Comparison of ENCODE assay signal across 5 cellular contexts in genomic region chr6:120511712-120512111, GRCh38.
"Had no signal": no experiment of that assay in that cellular context is flagged by ENCODE, and none has a peak within 500 bp of the region (broad histone marks: within the 10 kb centered on the region; RNA-seq: fewer than 3 reads in every experiment).

No MANE protein-coding gene starts in this region.

- H3K4me3 ChIP-seq: K562 had no signal

- H3K27ac ChIP-seq: HL-60 had no signal

- DNase-seq: IMR-90, KBM-7, KG1 had no signal
